Comparison of ENCODE assay signal across 1 cellular context in the genomic region with DNA sequence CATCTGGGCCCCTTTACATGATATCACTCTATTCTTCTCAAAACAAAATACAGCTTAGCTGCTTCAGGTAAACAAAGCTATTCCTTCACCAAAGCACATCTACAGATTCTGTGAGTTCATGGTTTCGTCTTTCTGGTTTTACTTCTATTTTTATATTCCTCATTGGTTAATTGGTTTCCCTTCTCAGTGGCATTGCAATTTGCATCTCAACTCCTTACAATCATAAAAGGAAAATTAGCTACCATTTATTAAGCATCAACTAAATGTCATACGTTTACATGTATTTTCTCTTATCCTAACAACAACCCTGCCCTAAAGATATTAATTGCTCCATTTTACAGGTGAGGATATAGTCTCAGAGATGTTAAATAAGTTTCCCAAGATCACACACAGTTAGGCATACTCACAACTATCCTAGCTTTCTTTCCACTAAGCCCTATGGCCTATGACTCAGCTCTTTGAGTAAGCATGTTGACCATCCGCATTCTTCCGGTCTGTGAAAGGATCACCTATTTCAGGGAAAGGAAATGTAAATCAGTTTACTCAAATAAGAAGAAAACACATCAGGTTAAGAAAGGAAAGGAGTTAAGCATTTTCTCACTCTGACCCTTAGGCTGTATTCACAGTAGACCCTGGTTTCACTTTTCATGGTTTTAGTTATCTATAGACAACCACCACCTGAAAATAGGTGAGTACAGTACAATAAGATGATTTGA.
TF ChIP-seq lines count a peak whose summit lies in the region.

No MANE protein-coding gene starts in this region.

TF ChIP-seq in HepG2, 621 proteins besides CTCF, POLR2A, EP300 and RAD21 (continued from another document and continues in another):
- TF ChIP-seq, protein P1, sequence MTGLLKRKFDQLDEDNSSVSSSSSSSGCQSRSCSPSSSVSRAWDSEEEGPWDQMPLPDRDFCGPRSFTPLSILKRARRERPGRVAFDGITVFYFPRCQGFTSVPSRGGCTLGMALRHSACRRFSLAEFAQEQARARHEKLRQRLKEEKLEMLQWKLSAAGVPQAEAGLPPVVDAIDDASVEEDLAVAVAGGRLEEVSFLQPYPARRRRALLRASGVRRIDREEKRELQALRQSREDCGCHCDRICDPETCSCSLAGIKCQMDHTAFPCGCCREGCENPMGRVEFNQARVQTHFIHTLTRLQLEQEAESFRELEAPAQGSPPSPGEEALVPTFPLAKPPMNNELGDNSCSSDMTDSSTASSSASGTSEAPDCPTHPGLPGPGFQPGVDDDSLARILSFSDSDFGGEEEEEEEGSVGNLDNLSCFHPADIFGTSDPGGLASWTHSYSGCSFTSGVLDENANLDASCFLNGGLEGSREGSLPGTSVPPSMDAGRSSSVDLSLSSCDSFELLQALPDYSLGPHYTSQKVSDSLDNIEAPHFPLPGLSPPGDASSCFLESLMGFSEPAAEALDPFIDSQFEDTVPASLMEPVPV (CRISPR knock-in tag; IDR thresholded peaks at IDR 0.05), result no peak
- TF ChIP-seq ATF7-NPFF (CRISPR knock-in tag; IDR thresholded peaks at IDR 0.05; ENCODE audit: low read depth) (no peak), ELF3 (CRISPR knock-in tag; IDR thresholded peaks at IDR 0.05) (peak; percentile 89), RFX5 (IDR thresholded peaks at IDR 0.05; ENCODE audit: low read depth, low read length) (no peak), ZNF589 (CRISPR knock-in tag; conservative IDR thresholded peaks at IDR 0.05) (no peak), ZNF792 (CRISPR knock-in tag; IDR thresholded peaks at IDR 0.05) (0 out of 2 replicates have a peak, but pooled peaks have one; percentile 39), TOPORS (CRISPR knock-in tag; IDR thresholded peaks at IDR 0.05) (no peak), ZFP82 (CRISPR knock-in tag; IDR thresholded peaks at IDR 0.05; ENCODE audit: borderline replicate concordance) (no peak), SMAD9 (CRISPR knock-in tag; IDR thresholded peaks at IDR 0.05) (no peak), CAMTA2 (CRISPR knock-in tag; IDR thresholded peaks at IDR 0.05; ENCODE audit: borderline replicate concordance) (no peak), HES4 (CRISPR knock-in tag; IDR thresholded peaks at IDR 0.05; ENCODE audit: borderline replicate concordance) (no peak), ZNF781 (CRISPR knock-in tag; IDR thresholded peaks at IDR 0.05; ENCODE audit: borderline replicate concordance, not compliant biosample characterization) (no peak), ZNF232 (CRISPR knock-in tag; IDR thresholded peaks at IDR 0.05; ENCODE audit: borderline replicate concordance) (no peak), HCFC1 (IDR thresholded peaks at IDR 0.05; ENCODE audit: low read depth, low read length) (no peak), SRSF1 (optimal IDR thresholded peaks at IDR 0.05; ENCODE audit: low read depth, low read length) (no peak), ZFP36L1 (CRISPR knock-in tag; IDR thresholded peaks at IDR 0.05) (no peak), TRIM24 (CRISPR knock-in tag; IDR thresholded peaks at IDR 0.05) (no peak), PPARG (CRISPR knock-in tag; conservative IDR thresholded peaks at IDR 0.05) (0 out of 2 replicates have a peak, but pooled peaks have one; percentile 26), ZNF619 (CRISPR knock-in tag; IDR thresholded peaks at IDR 0.05) (no peak), HNRNPL (IDR thresholded peaks at IDR 0.05; ENCODE audit: low read depth, low read length) (no peak), NR3C1 (CRISPR knock-in tag; IDR thresholded peaks at IDR 0.05) (no peak), ZFX (CRISPR knock-in tag; IDR thresholded peaks at IDR 0.05; ENCODE audit: low read depth) (no peak), CBX5 (CRISPR knock-in tag; IDR thresholded peaks at IDR 0.05; ENCODE audit: borderline replicate concordance) (no peak), HOXA3 (CRISPR knock-in tag; IDR thresholded peaks at IDR 0.05) (no peak), ATF1 (CRISPR knock-in tag; IDR thresholded peaks at IDR 0.05) (no peak), ZNF101 (CRISPR knock-in tag; IDR thresholded peaks at IDR 0.05; ENCODE audit: borderline replicate concordance, low read depth) (no peak), ZNF720 (CRISPR knock-in tag; IDR thresholded peaks at IDR 0.05) (no peak), ETV5 (CRISPR knock-in tag; IDR thresholded peaks at IDR 0.05; ENCODE audit: borderline replicate concordance) (peak; percentile 82; the same call in 1 of the 2 replicates), ZBTB7A (CRISPR knock-in tag; IDR thresholded peaks at IDR 0.05) (no peak), ZNF652 (CRISPR knock-in tag; IDR thresholded peaks at IDR 0.05; ENCODE audit: borderline replicate concordance, low read depth) (no peak), ZNF24 (IDR thresholded peaks at IDR 0.05) (no peak), YEATS2 (CRISPR knock-in tag; IDR thresholded peaks at IDR 0.05; ENCODE audit: borderline replicate concordance) (0 out of 2 replicates have a peak, but pooled peaks have one; percentile 27)
- TF ChIP-seq, protein P2, sequence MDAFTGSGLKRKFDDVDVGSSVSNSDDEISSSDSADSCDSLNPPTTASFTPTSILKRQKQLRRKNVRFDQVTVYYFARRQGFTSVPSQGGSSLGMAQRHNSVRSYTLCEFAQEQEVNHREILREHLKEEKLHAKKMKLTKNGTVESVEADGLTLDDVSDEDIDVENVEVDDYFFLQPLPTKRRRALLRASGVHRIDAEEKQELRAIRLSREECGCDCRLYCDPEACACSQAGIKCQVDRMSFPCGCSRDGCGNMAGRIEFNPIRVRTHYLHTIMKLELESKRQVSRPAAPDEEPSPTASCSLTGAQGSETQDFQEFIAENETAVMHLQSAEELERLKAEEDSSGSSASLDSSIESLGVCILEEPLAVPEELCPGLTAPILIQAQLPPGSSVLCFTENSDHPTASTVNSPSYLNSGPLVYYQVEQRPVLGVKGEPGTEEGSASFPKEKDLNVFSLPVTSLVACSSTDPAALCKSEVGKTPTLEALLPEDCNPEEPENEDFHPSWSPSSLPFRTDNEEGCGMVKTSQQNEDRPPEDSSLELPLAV (CRISPR knock-in tag; conservative IDR thresholded peaks at IDR 0.05; ENCODE audit: low read depth), result no peak
- TF ChIP-seq, protein P3, sequence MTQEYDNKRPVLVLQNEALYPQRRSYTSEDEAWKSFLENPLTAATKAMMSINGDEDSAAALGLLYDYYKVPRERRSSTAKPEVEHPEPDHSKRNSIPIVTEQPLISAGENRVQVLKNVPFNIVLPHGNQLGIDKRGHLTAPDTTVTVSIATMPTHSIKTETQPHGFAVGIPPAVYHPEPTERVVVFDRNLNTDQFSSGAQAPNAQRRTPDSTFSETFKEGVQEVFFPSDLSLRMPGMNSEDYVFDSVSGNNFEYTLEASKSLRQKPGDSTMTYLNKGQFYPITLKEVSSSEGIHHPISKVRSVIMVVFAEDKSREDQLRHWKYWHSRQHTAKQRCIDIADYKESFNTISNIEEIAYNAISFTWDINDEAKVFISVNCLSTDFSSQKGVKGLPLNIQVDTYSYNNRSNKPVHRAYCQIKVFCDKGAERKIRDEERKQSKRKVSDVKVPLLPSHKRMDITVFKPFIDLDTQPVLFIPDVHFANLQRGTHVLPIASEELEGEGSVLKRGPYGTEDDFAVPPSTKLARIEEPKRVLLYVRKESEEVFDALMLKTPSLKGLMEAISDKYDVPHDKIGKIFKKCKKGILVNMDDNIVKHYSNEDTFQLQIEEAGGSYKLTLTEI (CRISPR knock-in tag; conservative IDR thresholded peaks at IDR 0.05), result no peak
- TF ChIP-seq, protein P4, sequence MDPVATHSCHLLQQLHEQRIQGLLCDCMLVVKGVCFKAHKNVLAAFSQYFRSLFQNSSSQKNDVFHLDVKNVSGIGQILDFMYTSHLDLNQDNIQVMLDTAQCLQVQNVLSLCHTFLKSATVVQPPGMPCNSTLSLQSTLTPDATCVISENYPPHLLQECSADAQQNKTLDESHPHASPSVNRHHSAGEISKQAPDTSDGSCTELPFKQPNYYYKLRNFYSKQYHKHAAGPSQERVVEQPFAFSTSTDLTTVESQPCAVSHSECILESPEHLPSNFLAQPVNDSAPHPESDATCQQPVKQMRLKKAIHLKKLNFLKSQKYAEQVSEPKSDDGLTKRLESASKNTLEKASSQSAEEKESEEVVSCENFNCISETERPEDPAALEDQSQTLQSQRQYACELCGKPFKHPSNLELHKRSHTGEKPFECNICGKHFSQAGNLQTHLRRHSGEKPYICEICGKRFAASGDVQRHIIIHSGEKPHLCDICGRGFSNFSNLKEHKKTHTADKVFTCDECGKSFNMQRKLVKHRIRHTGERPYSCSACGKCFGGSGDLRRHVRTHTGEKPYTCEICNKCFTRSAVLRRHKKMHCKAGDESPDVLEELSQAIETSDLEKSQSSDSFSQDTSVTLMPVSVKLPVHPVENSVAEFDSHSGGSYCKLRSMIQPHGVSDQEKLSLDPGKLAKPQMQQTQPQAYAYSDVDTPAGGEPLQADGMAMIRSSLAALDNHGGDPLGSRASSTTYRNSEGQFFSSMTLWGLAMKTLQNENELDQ (CRISPR knock-in tag; IDR thresholded peaks at IDR 0.05; ENCODE audit: borderline replicate concordance), result no peak
- TF ChIP-seq, protein P5, sequence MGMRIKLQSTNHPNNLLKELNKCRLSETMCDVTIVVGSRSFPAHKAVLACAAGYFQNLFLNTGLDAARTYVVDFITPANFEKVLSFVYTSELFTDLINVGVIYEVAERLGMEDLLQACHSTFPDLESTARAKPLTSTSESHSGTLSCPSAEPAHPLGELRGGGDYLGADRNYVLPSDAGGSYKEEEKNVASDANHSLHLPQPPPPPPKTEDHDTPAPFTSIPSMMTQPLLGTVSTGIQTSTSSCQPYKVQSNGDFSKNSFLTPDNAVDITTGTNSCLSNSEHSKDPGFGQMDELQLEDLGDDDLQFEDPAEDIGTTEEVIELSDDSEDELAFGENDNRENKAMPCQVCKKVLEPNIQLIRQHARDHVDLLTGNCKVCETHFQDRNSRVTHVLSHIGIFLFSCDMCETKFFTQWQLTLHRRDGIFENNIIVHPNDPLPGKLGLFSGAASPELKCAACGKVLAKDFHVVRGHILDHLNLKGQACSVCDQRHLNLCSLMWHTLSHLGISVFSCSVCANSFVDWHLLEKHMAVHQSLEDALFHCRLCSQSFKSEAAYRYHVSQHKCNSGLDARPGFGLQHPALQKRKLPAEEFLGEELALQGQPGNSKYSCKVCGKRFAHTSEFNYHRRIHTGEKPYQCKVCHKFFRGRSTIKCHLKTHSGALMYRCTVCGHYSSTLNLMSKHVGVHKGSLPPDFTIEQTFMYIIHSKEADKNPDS (CRISPR knock-in tag; IDR thresholded peaks at IDR 0.05), result no peak
- TF ChIP-seq, protein P6, sequence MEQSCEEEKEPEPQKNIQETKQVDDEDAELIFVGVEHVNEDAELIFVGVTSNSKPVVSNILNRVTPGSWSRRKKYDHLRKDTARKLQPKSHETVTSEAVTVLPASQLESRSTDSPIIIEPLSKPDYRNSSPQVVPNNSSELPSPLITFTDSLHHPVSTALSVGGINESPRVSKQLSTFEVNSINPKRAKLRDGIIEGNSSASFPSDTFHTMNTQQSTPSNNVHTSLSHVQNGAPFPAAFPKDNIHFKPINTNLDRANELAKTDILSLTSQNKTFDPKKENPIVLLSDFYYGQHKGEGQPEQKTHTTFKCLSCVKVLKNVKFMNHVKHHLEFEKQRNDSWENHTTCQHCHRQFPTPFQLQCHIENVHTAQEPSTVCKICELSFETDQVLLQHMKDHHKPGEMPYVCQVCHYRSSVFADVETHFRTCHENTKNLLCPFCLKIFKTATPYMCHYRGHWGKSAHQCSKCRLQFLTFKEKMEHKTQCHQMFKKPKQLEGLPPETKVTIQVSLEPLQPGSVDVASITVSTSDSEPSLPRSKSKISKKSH (CRISPR knock-in tag; IDR thresholded peaks at IDR 0.05; ENCODE audit: borderline replicate concordance), result no peak
- TF ChIP-seq, protein P7, sequence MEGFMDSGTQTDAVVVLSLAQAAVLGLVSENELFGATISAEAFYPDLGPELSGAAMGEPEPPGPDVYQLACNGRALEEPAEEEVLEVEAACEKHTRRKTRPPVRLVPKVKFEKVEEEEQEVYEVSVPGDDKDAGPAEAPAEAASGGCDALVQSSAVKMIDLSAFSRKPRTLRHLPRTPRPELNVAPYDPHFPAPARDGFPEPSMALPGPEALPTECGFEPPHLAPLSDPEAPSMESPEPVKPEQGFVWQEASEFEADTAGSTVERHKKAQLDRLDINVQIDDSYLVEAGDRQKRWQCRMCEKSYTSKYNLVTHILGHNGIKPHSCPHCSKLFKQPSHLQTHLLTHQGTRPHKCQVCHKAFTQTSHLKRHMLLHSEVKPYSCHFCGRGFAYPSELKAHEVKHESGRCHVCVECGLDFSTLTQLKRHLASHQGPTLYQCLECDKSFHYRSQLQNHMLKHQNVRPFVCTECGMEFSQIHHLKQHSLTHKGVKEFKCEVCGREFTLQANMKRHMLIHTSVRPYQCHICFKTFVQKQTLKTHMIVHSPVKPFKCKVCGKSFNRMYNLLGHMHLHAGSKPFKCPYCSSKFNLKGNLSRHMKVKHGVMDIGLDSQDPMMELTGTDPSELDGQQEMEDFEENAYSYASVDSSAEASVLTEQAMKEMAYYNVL (CRISPR knock-in tag; IDR thresholded peaks at IDR 0.05; ENCODE audit: borderline replicate concordance), result no peak
- TF ChIP-seq, protein P8, sequence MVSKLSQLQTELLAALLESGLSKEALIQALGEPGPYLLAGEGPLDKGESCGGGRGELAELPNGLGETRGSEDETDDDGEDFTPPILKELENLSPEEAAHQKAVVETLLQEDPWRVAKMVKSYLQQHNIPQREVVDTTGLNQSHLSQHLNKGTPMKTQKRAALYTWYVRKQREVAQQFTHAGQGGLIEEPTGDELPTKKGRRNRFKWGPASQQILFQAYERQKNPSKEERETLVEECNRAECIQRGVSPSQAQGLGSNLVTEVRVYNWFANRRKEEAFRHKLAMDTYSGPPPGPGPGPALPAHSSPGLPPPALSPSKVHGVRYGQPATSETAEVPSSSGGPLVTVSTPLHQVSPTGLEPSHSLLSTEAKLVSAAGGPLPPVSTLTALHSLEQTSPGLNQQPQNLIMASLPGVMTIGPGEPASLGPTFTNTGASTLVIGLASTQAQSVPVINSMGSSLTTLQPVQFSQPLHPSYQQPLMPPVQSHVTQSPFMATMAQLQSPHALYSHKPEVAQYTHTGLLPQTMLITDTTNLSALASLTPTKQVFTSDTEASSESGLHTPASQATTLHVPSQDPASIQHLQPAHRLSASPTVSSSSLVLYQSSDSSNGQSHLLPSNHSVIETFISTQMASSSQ (IDR thresholded peaks at IDR 0.05; ENCODE audit: low read depth), result no peak
- TF ChIP-seq, protein P8 (CRISPR knock-in tag; IDR thresholded peaks at IDR 0.05; ENCODE audit: borderline replicate concordance), result no peak
